In the genomic region with DNA sequence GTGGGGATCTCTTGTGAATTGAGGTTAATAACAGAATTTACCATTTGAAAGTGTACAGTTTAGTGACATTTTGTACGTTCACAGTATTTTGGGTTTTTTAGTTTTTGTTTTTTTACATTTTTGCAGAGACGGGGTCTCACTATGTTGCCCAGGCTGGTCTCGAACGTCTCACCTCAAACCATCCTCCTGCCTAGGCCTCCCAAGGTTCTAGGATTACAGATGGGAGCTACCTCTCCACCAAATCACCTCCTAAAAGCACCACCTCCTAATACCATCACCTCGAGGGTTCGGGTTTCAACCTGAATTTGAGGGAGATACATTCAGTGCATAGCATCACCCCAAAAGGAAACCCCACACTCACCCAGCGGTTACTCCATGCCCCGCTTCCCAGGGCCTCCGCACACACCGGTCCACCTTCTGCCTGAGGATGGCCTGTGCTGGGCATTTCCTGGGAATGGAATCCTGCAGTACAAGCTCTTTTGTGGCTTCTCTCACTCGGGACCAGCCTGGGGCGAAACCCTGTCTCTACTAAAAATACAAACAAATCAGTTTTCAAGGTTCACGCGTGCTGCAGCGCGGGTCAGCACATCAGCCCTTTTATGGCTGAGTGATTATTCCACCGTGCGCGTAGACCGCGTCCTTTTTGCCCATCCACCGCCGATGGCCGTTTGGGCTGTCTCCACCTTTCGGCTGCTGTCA, we compare ENCODE assay signal across 17 cellular contexts.
A peak's percentile ranks its signal among the peaks of the same experiment; 100 is the strongest.
DNase-seq lines count a peak whose midpoint lies in the region; ATAC-seq and TF ChIP-seq lines count a peak whose summit lies in the region.
"Had no signal": no experiment of that assay in that cellular context is flagged by ENCODE, and none has a peak within 500 bp of the region (broad histone marks: within the 10 kb centered on the region; RNA-seq: fewer than 3 reads in every experiment).

No MANE protein-coding gene starts in this region.

- POLR2A ChIA-PET in HEK293 (lab: Yijun Ruan, JAX), result no interaction called here

- no peak for TF ChIP-seq EP300 in stomach (IDR thresholded peaks at IDR 0.05)

- no peaks in the 10 kb centered on the region for H3K36me3 Mint-ChIP-seq in glutamatergic neuron (ENCODE audit: unreplicated experiment)
- H3K36me3 Mint-ChIP-seq: CD14-positive monocyte; CD8-positive, alpha-beta T cell had no signal

- peak overlapping the region; percentile 55 for H3K27ac Mint-ChIP-seq in glutamatergic neuron (ENCODE audit: unreplicated experiment)
- H3K27ac Mint-ChIP-seq: CD8-positive, alpha-beta T cell; GM23338; HFFc6 had no signal

- H3K36me3 ChIP-seq in HEK293 (ENCODE audit: control insufficient read depth in 2 of 2, insufficient read depth in 1 of 2, low read length in 2 of 2), result no peaks in the 10 kb centered on the region
- H3K36me3 ChIP-seq in gastrocnemius medialis, result no peaks in the 10 kb centered on the region
- H3K36me3 ChIP-seq in stomach, result no peaks in the 10 kb centered on the region
- H3K36me3 ChIP-seq: BE2C had no signal

- no peak for TF ChIP-seq CTCF in HEK293 (tag by site-specific recombination; IDR thresholded peaks at IDR 0.05)
- TF ChIP-seq CTCF in glutamatergic neuron (IDR thresholded peaks at IDR 0.05; ENCODE audit: partially characterized antibody, unreplicated experiment), result no peak
- TF ChIP-seq CTCF in gastrocnemius medialis (IDR thresholded peaks at IDR 0.05 in 4 of 5, conservative IDR thresholded peaks at IDR 0.05 in 1 of 5), result no peak
- no peak for TF ChIP-seq CTCF in stomach (IDR thresholded peaks at IDR 0.05)

- H3K4me3 Mint-ChIP-seq in glutamatergic neuron (ENCODE audit: unreplicated experiment), result peak overlapping the region; percentile 30
- H3K4me3 Mint-ChIP-seq: CD14-positive monocyte; CD8-positive, alpha-beta T cell; GM23338; HFFc6 had no signal

- no peak for DNase-seq in glutamatergic neuron
- no peak for DNase-seq in gastrocnemius medialis
- DNase-seq in CD1c-positive myeloid dendritic cell (ENCODE audit: extremely low spot score), result no peak
- no peak for DNase-seq in COLO829 (ENCODE audit: low spot score)
- no peak for DNase-seq in stomach
- DNase-seq: ACHN; BE2C; CD8-positive, alpha-beta T cell; DMS53; DND-41; EL; HCEC 1CT; HFFc6 had no signal

- ATAC-seq in gastrocnemius medialis, result no peak
- ATAC-seq: CD8-positive, alpha-beta T cell; GM23338 had no signal

- H3K4me3 ChIP-seq in HEK293 (ENCODE audit: low read depth, low read length) (no peak overlapping the region), gastrocnemius medialis (no peak overlapping the region), stomach (no peak overlapping the region)
- H3K4me3 ChIP-seq: GM23338 had no signal

- intact Hi-C loops in gastrocnemius medialis (cut with DNase I; ENCODE audit: low total_unique reads), result no loop called here
- intact Hi-C loops in stomach (cut with DNase I; ENCODE audit: low total_unique reads), result no loop called here

- H3K27ac ChIP-seq in HEK293 (ENCODE audit: extremely low read depth, low read depth, low read length) (no peak overlapping the region), gastrocnemius medialis (peak overlapping the region; percentile 85 to 89 (median 87)), stomach (no peak overlapping the region)
- H3K27ac ChIP-seq: KMS-11 had no signal

- CTCF ChIA-PET in HEK293 (lab: Yijun Ruan, JAX), result interaction anchor here (0.5 to 3.5 kb wide), 3 partner anchors 11 to 1091 kb away, joined by 3 to 15 read pairs (median 5); no protein-coding TSS in a partner anchor

- WGBS in stomach, 5 donors, result 92 to 95% (median 94%) methylated on average over 25 of the region's 25 CpGs

- H3K4me1 Mint-ChIP-seq in glutamatergic neuron (ENCODE audit: low read depth, unreplicated experiment), result peaks cover 37% of the 10 kb centered on the region

- H3K9me3 ChIP-seq in HEK293 (ENCODE audit: control insufficient read depth, insufficient read depth, low read depth, low read length), result no peaks in the 10 kb centered on the region
- no peaks in the 10 kb centered on the region for H3K9me3 ChIP-seq in gastrocnemius medialis
- H3K9me3 ChIP-seq in stomach, result no peaks in the 10 kb centered on the region
- H3K9me3 ChIP-seq: BE2C had no signal

- no peaks in the 10 kb centered on the region for H3K4me1 ChIP-seq in HEK293 (ENCODE audit: control insufficient read depth, insufficient read depth, low read length)
- peaks cover 14 to 20% of the 10 kb centered on the region in 2 donors for H3K4me1 ChIP-seq in gastrocnemius medialis
- peaks cover 15 to 37% (median 32%) of the 10 kb centered on the region in 4 donors for H3K4me1 ChIP-seq in stomach

- H3K9me3 Mint-ChIP-seq in glutamatergic neuron (ENCODE audit: unreplicated experiment), result peaks cover 10% of the 10 kb centered on the region
- H3K9me3 Mint-ChIP-seq: CD14-positive monocyte; CD8-positive, alpha-beta T cell; GM23338; HFFc6 had no signal

- in situ Hi-C loops in gastrocnemius medialis (cut with MboI; ENCODE audit: low sequenced_read_pairs in 4 of 4), result no loop called here

- H3K27me3 ChIP-seq in gastrocnemius medialis, result no peaks in the 10 kb centered on the region
- H3K27me3 ChIP-seq in stomach, result no peaks in the 10 kb centered on the region
- H3K27me3 ChIP-seq: BE2C had no signal

- no peak for TF ChIP-seq POLR2A in gastrocnemius medialis (IDR thresholded peaks at IDR 0.05)
- TF ChIP-seq POLR2A in stomach (IDR thresholded peaks at IDR 0.05), result no peak

- peaks cover 12% of the 10 kb centered on the region for H3K27me3 Mint-ChIP-seq in glutamatergic neuron (ENCODE audit: unreplicated experiment)

TF ChIP-seq in HEK293, 187 proteins besides CTCF, POLR2A, EP300 and RAD21:
- peak; percentile 49; the same call in 1 of the 2 replicates for TF ChIP-seq ZNF121 (tag by site-specific recombination; IDR thresholded peaks at IDR 0.05)
- TF ChIP-seq ZFP69B (tag by site-specific recombination; IDR thresholded peaks at IDR 0.05), result no peak
- no peak for TF ChIP-seq ZNF202 (tag by site-specific recombination; IDR thresholded peaks at IDR 0.05; ENCODE audit: borderline replicate concordance)
- no peak for TF ChIP-seq ZNF354C (tag by site-specific recombination; IDR thresholded peaks at IDR 0.05; ENCODE audit: borderline replicate concordance, low read depth)
- TF ChIP-seq, protein P1, sequence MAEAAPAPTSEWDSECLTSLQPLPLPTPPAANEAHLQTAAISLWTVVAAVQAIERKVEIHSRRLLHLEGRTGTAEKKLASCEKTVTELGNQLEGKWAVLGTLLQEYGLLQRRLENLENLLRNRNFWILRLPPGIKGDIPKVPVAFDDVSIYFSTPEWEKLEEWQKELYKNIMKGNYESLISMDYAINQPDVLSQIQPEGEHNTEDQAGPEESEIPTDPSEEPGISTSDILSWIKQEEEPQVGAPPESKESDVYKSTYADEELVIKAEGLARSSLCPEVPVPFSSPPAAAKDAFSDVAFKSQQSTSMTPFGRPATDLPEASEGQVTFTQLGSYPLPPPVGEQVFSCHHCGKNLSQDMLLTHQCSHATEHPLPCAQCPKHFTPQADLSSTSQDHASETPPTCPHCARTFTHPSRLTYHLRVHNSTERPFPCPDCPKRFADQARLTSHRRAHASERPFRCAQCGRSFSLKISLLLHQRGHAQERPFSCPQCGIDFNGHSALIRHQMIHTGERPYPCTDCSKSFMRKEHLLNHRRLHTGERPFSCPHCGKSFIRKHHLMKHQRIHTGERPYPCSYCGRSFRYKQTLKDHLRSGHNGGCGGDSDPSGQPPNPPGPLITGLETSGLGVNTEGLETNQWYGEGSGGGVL (tag by site-specific recombination; IDR thresholded peaks at IDR 0.05), result no peak
- no peak for TF ChIP-seq ZNF529 (tag by site-specific recombination; IDR thresholded peaks at IDR 0.05; ENCODE audit: insufficient replicate concordance)
- TF ChIP-seq ZBTB1 (tag by site-specific recombination; IDR thresholded peaks at IDR 0.05), result no peak

Comparison
In these comparisons a context has a peak if more than half of its experiments do, and no peak if none do; other contexts are left out.
1. H3K27ac ChIP-seq: peak in gastrocnemius medialis (4 of 4); none in HEK293 (single experiment) and stomach (0 of 5).